25 cellular contexts compared by ENCODE assay signal in genomic region chr15:92061511-92062200, GRCh38.
DNase-seq lines count a peak whose midpoint lies in the region; ATAC-seq and TF ChIP-seq lines count a peak whose summit lies in the region.
"Had no signal": no experiment of that assay in that cellular context is flagged by ENCODE, and none has a peak within 500 bp of the region (broad histone marks: within the 10 kb centered on the region; RNA-seq: fewer than 3 reads in every experiment).

No MANE protein-coding gene starts in this region.

- peaks cover 5% of the 10 kb centered on the region for H3K27me3 Mint-ChIP-seq in activated naive CD4-positive, alpha-beta T cell treated with anti-CD3 and anti-CD28 coated beads, Interleukin-2, amount 10 ng/mL, durations not matched to agents 7 days and 5 days
- no peaks in the 10 kb centered on the region for H3K27me3 Mint-ChIP-seq in endodermal cell (ENCODE audit: insufficient read depth)
- H3K27me3 Mint-ChIP-seq: CD4-positive, CD25-positive, alpha-beta regulatory T cell had no signal

- no peaks in the 10 kb centered on the region for H3K9me3 ChIP-seq in right cardiac atrium (ENCODE audit: control insufficient read depth, low read length)
- H3K9me3 ChIP-seq in endodermal cell (ENCODE audit: control insufficient read depth, low read length) = no peaks in the 10 kb centered on the region
- H3K9me3 ChIP-seq: BLaER1 had no signal

- H3K36me3 ChIP-seq in endodermal cell (ENCODE audit: control insufficient read depth, insufficient read depth, low read length) = no peaks in the 10 kb centered on the region
- H3K36me3 ChIP-seq: BLaER1 had no signal

- H3K9me3 Mint-ChIP-seq in activated naive CD4-positive, alpha-beta T cell treated with anti-CD3 and anti-CD28 coated beads, Interleukin-2, amount 10 ng/mL, durations not matched to agents 7 days and 5 days = no peaks in the 10 kb centered on the region
- no peaks in the 10 kb centered on the region for H3K9me3 Mint-ChIP-seq in endodermal cell
- H3K9me3 Mint-ChIP-seq: H9 had no signal

- H3K4me3 ChIP-seq in right cardiac atrium (ENCODE audit: low read length) (no peak overlapping the region), endodermal cell (ENCODE audit: low read length) (no peak overlapping the region)
- H3K4me3 ChIP-seq: BLaER1, GM23248, K562, SK-N-MC had no signal

- no peaks in the 10 kb centered on the region for H3K36me3 Mint-ChIP-seq in activated naive CD4-positive, alpha-beta T cell treated with anti-CD3 and anti-CD28 coated beads, Interleukin-2, amount 10 ng/mL, durations not matched to agents 7 days and 5 days
- H3K36me3 Mint-ChIP-seq in endodermal cell (ENCODE audit: low read depth) = no peaks in the 10 kb centered on the region

- H3K27me3 ChIP-seq in right cardiac atrium (ENCODE audit: control insufficient read depth, insufficient read depth) (no peaks in the 10 kb centered on the region), endodermal cell (ENCODE audit: control insufficient read depth, insufficient read depth, low read length, poor library complexity, severe bottlenecking) (no peaks in the 10 kb centered on the region)
- H3K27me3 ChIP-seq: BLaER1 had no signal

- no peak overlapping the region for H3K4me3 Mint-ChIP-seq in activated naive CD4-positive, alpha-beta T cell treated with anti-CD3 and anti-CD28 coated beads, Interleukin-2, amount 10 ng/mL, durations not matched to agents 7 days and 5 days
- H3K4me3 Mint-ChIP-seq in endodermal cell = no peak overlapping the region
- H3K4me3 Mint-ChIP-seq: CD4-positive, CD25-positive, alpha-beta regulatory T cell; H9 had no signal

- H3K9ac ChIP-seq in endodermal cell (ENCODE audit: extremely low read depth, low read length, poor library complexity, severe bottlenecking) = no peak overlapping the region
- H3K9ac ChIP-seq: BLaER1, GM23248 had no signal

- WGBS in right cardiac atrium = 92% methylated on average over 7 of the region's 7 CpGs
- WGBS in endodermal cell (ENCODE audit: insufficient coverage in 1 of 2, insufficient read length in 1 of 2), 2 experiments = 92 to 100% methylated on average over 3 to 7 of the region's 7 CpGs

- no peak for DNase-seq in activated naive CD4-positive, alpha-beta T cell treated with anti-CD3 and anti-CD28 coated beads, Interleukin-2, amount 10 ng/mL, durations not matched to agents 7 days and 5 days
- DNase-seq in activated naive CD4-positive, alpha-beta T cell treated with anti-CD3 and anti-CD28 coated beads, Interleukin-2, amount 50 U/mL, for 16 hours = no peak
- no peak for DNase-seq in right cardiac atrium
- no peak for DNase-seq in Right ventricle myocardium superior
- DNase-seq in endodermal cell = peak; percentile 13
- no peak for DNase-seq in NCI-H2029 (lab: John Stamatoyannopoulos, UW)
- DNase-seq: CD4-positive, CD25-positive, alpha-beta regulatory T cell; DMS53; GM23248; H9; Kasumi-1; NCI-H1092 treated with DMSO at 0.1 percent for 48 hours; NCI-H1436; NCI-H1930; NCI-H2227 treated with DMSO at 0.1 percent for 48 hours; NCI-H510A; NCI-H69; SIG-M5 had no signal

- CTCF ChIA-PET in activated naive CD4-positive, alpha-beta T cell treated with anti-CD3 and anti-CD28 coated beads, Interleukin-2, amount 10 ng/mL, durations not matched to agents 7 days and 5 days (lab: Charles Lee) = no interaction called here

- no peak for TF ChIP-seq CTCF in endodermal cell (conservative IDR thresholded peaks at IDR 0.05)

- no peaks in the 10 kb centered on the region for H3K4me1 Mint-ChIP-seq in activated naive CD4-positive, alpha-beta T cell treated with anti-CD3 and anti-CD28 coated beads, Interleukin-2, amount 10 ng/mL, durations not matched to agents 7 days and 5 days
- no peaks in the 10 kb centered on the region for H3K4me1 Mint-ChIP-seq in endodermal cell
- H3K4me1 Mint-ChIP-seq: H9 had no signal

- ATAC-seq in right cardiac atrium (no peak), Right ventricle myocardium superior (ENCODE audit: poor library complexity) (no peak), GM18867 (IDR thresholded peaks at IDR 0.05; ENCODE audit: unreplicated experiment) (no peak)
- ATAC-seq: HepG2, K562, Panc1 had no signal

- peaks cover 11% of the 10 kb centered on the region for H3K4me1 ChIP-seq in right cardiac atrium (ENCODE audit: control insufficient read depth, insufficient read depth, low read length)
- H3K4me1 ChIP-seq in endodermal cell (ENCODE audit: control insufficient read depth, insufficient read depth, low read length) = no peaks in the 10 kb centered on the region

- intact Hi-C loops in right cardiac atrium (cut with DNase I) = loop anchor here in 1 of 4 donors (10.0 kb wide), 1 partner anchor 87 kb away; no protein-coding TSS in a partner anchor
- intact Hi-C loops in Right ventricle myocardium superior (cut with DNase I) = loop anchor here (10.0 kb wide), 1 partner anchor 117 kb away; no protein-coding TSS in a partner anchor

- H3K27ac Mint-ChIP-seq in activated naive CD4-positive, alpha-beta T cell treated with anti-CD3 and anti-CD28 coated beads, Interleukin-2, amount 10 ng/mL, durations not matched to agents 7 days and 5 days = peak overlapping the region; percentile 28
- no peak overlapping the region for H3K27ac Mint-ChIP-seq in endodermal cell
- H3K27ac Mint-ChIP-seq: H9 had no signal

- H3K27ac ChIP-seq in right cardiac atrium (ENCODE audit: low read length) = peak overlapping the region; percentile 17
- H3K27ac ChIP-seq in endodermal cell (ENCODE audit: low read depth, low read length) = no peak overlapping the region
- H3K27ac ChIP-seq: BLaER1, GM23248, RWPE1, SK-N-MC had no signal
